8 cellular contexts compared by ENCODE assay signal in the genomic region with DNA sequence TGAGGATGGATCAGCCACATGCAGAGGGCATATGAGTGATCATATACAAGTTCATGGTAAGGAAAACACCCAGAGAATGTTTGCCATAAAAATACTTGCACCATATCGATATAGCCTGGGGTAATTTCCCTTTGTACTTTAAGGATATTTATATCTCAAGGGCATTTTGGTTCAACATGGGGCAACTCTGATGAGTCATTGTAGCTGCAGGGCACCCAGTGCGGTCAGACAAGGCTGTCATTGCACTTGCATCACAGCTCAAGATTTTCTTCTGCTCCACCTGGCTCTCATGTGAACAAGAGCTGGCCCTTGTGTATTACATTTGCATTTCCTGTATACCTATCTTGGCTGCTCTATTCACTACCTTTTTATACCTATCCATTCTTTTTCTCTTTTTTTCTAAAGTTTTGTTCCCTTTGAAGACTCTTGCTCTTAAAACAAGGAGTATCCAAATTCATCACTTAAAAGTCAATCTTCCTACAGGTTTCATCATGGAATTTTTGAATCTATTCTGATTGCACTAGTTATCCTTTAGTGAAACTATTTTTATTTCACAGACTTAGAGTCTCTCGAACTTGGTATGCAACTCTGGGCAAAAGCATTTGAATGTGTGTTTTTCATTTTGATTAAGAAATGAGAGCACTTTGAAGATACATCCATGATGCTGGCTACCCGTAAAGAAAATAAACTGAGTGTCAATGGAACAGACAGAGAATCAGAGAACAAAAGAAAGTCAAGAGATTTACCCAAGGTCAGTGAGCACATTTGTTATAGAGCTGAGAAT.
DNase-seq lines count a peak whose midpoint lies in the region; ATAC-seq and TF ChIP-seq lines count a peak whose summit lies in the region.

No MANE protein-coding gene starts in this region.

- no peaks in the 10 kb centered on the region for H3K36me3 ChIP-seq in GM23248 (ENCODE audit: low read depth)
- no peaks in the 10 kb centered on the region for H3K36me3 ChIP-seq in mucosa of descending colon (ENCODE audit: low read depth)

- TF ChIP-seq POLR2A in lower leg skin (IDR thresholded peaks at IDR 0.05), result no peak

- H3K27ac Mint-ChIP-seq in CD14-positive monocyte (peak overlapping the region in 5 of 7 donors; percentile 24 to 84 (median 75)), nephron progenitor cell (no peak overlapping the region)

- H3K27ac ChIP-seq in GM23248, result 0 out of 2 replicates have a peak overlapping the region, but pooled peaks have one; percentile 10

- H3K9ac ChIP-seq in GM23248, result no peak overlapping the region

- TF ChIP-seq CTCF in CD14-positive monocyte (IDR thresholded peaks at IDR 0.05), result no peak
- no peak for TF ChIP-seq CTCF in fibroblast of pulmonary artery (IDR thresholded peaks at IDR 0.05; ENCODE audit: low read length, missing control alignments)
- no peak for TF ChIP-seq CTCF in lower leg skin (IDR thresholded peaks at IDR 0.05)
- TF ChIP-seq CTCF in nephron progenitor cell (IDR thresholded peaks at IDR 0.05), result no peak
- no peak for TF ChIP-seq CTCF in mucosa of descending colon (IDR thresholded peaks at IDR 0.05)

- H3K4me1 Mint-ChIP-seq in CD14-positive monocyte, result peaks cover 16% of the 10 kb centered on the region
- H3K4me1 Mint-ChIP-seq in nephron progenitor cell, result peaks cover 13% of the 10 kb centered on the region

- no peak for ATAC-seq in mucosa of descending colon

- H3K4me1 ChIP-seq in GM23248 (ENCODE audit: insufficient read depth) (peaks cover 17% of the 10 kb centered on the region), mucosa of descending colon (ENCODE audit: low read depth) (no peaks in the 10 kb centered on the region)

- H3K27me3 Mint-ChIP-seq in CD14-positive monocyte (ENCODE audit: low read depth in 3 of 3), result peaks cover 0 to 4% (median 0%) of the 10 kb centered on the region in 3 donors
- H3K27me3 Mint-ChIP-seq in nephron progenitor cell (ENCODE audit: low read depth, poor library complexity), result no peaks in the 10 kb centered on the region

- H3K4me2 ChIP-seq in GM23248 (ENCODE audit: unreplicated experiment), result peak overlapping the region; percentile 51

- H4K20me1 ChIP-seq in GM23248 (ENCODE audit: insufficient read depth), result no peaks in the 10 kb centered on the region

- DNase-seq in CD14-positive monocyte (ENCODE audit: low spot score), result peak; percentile 79
- DNase-seq in GM23248, result peak; percentile 83
- peak; percentile 87 for DNase-seq in NCI-H226
- DNase-seq in fibroblast of pulmonary artery (ENCODE audit: low read depth), result peak; percentile 29
- DNase-seq in lower leg skin (ENCODE audit: low spot score in 2 of 2), result no peak
- no peak for DNase-seq in nephron progenitor cell
- no peak for DNase-seq in mucosa of descending colon
- DNase-seq in SHP77 (lab: John Stamatoyannopoulos, UW), result no peak

- no peak overlapping the region for H3K4me3 ChIP-seq in GM23248
- no peak overlapping the region for H3K4me3 ChIP-seq in fibroblast of pulmonary artery (replicated peaks; ENCODE audit: low read depth, low read length)
- no peak overlapping the region for H3K4me3 ChIP-seq in lower leg skin (ENCODE audit: low read depth, poor library complexity, severe bottlenecking)
- no peak overlapping the region for H3K4me3 ChIP-seq in mucosa of descending colon

- WGBS in GM23248 (ENCODE audit: low coverage in 1 of 2, low lambda C conversion rate in 2 of 2, missing lambda C conversion rate in 2 of 2), 2 experiments, result 27 to 34% methylated on average over 4 of the region's 4 CpGs
- WGBS in lower leg skin, 2 donors, result 44 to 55% methylated on average over 4 of the region's 4 CpGs

- H3K9me3 Mint-ChIP-seq in CD14-positive monocyte (peaks cover 0 to 4% (median 0%) of the 10 kb centered on the region in 7 donors), nephron progenitor cell (no peaks in the 10 kb centered on the region)

- H3K79me2 ChIP-seq in GM23248 (ENCODE audit: insufficient read depth), result no peaks in the 10 kb centered on the region

- no peaks in the 10 kb centered on the region for H3K9me3 ChIP-seq in GM23248 (ENCODE audit: low read depth)
- H3K9me3 ChIP-seq in mucosa of descending colon, result no peaks in the 10 kb centered on the region

- no peaks in the 10 kb centered on the region for H3K27me3 ChIP-seq in GM23248 (replicated peaks; ENCODE audit: insufficient read depth)

- H3K9me2 ChIP-seq in GM23248 (ENCODE audit: insufficient read depth), result no peaks in the 10 kb centered on the region

- in situ Hi-C loops in GM23248 (cut with MboI), result no loop called here

- H3K4me3 Mint-ChIP-seq in CD14-positive monocyte (no peak overlapping the region), nephron progenitor cell (no peak overlapping the region)

- H3F3A ChIP-seq in GM23248 (ENCODE audit: insufficient read depth), result peaks cover 17% of the 10 kb centered on the region

- H3K36me3 Mint-ChIP-seq in CD14-positive monocyte, result no peaks in the 10 kb centered on the region
- no peaks in the 10 kb centered on the region for H3K36me3 Mint-ChIP-seq in nephron progenitor cell (ENCODE audit: low read depth)

- H2AFZ ChIP-seq in GM23248, result no peak overlapping the region

- intact Hi-C loops in CD14-positive monocyte (cut with micrococcal nuclease) (no loop called here), lower leg skin (cut with DNase I; ENCODE audit: low total_unique reads) (no loop called here), mucosa of descending colon (cut with DNase I, micrococcal nuclease) (no loop called here)

Comparison
In these comparisons a context has a peak if more than half of its experiments do, and no peak if none do; other contexts are left out.
1. DNase-seq: peak in CD14-positive monocyte (single experiment), GM23248 (single experiment), NCI-H226 (single experiment) and fibroblast of pulmonary artery (single experiment); none in lower leg skin (0 of 2), nephron progenitor cell (single experiment), mucosa of descending colon (0 of 3) and SHP77 (0 of 2).